In genomic region chr1:32464191-32464715, GRCh38 we compare ENCODE assay signal across 8 cellular contexts. TPM values are rescaled to one million over a fixed set of nuclear protein-coding genes. Genes with fewer than 3 reads are reported as not detected.
A peak's percentile ranks its signal among the peaks of the same experiment; 100 is the strongest.
DNase-seq lines count a peak whose midpoint lies in the region; ATAC-seq, FAIRE-seq and TF ChIP-seq lines count a peak whose summit lies in the region.

No MANE protein-coding gene starts in this region.

- H3K9ac ChIP-seq in H1 (replicated peaks in 1 of 4; ENCODE audit: extremely low read depth in 1 of 4, low read depth in 3 of 4, low read length in 3 of 4), result peak overlapping the region in 3 of 4 experiments; percentile 1 to 59 (median 10); a peak in 4 of 7 replicates

- no peaks in the 10 kb centered on the region for H3K79me1 ChIP-seq in H1 (ENCODE audit: low read depth, low read length)

- TF ChIP-seq EP300 in H1 (IDR thresholded peaks at IDR 0.05; ENCODE audit: borderline replicate concordance in 1 of 2, low read depth in 2 of 2, low read length in 2 of 2), result no peak

- no peak overlapping the region for H4K8ac ChIP-seq in H1 (ENCODE audit: extremely low read depth, insufficient read depth, low read length)

- H3K27me3 Mint-ChIP-seq in naive thymus-derived CD4-positive, alpha-beta T cell, result peaks cover 44 to 62% (median 55%) of the 10 kb centered on the region in 5 donors

- no peak for TF ChIP-seq RAD21 in H1 (IDR thresholded peaks at IDR 0.05 in 1 of 2, conservative IDR thresholded peaks at IDR 0.05 in 1 of 2; ENCODE audit: low read depth in 2 of 2, low read length in 2 of 2)

- H3K4ac ChIP-seq in H1 (replicated peaks; ENCODE audit: insufficient read length, low read depth, low read length), result no peak overlapping the region

- H3K4me2 ChIP-seq in H1 (ENCODE audit: insufficient read depth in 1 of 2, low read depth in 2 of 2, low read length in 2 of 2), result peak overlapping the region; percentile 90 to 100

- peaks cover 0 to 4% (median 2%) of the 10 kb centered on the region in 4 experiments; a peak in 2 of 7 replicates for H3K4me1 ChIP-seq in H1 (replicated peaks in 1 of 4; ENCODE audit: control insufficient read depth in 3 of 4, insufficient read depth in 4 of 4, low read length in 3 of 4)
- peaks cover 8 to 13% of the 10 kb centered on the region in 2 donors for H3K4me1 ChIP-seq in naive thymus-derived CD4-positive, alpha-beta T cell (ENCODE audit: control insufficient read depth in 2 of 2, insufficient read depth in 2 of 2, low read length in 2 of 2)

- H3K36me3 ChIP-seq in H1 (ENCODE audit: control insufficient read depth in 2 of 4, insufficient read depth in 4 of 4, low read length in 3 of 4), result no peaks in the 10 kb centered on the region
- no peaks in the 10 kb centered on the region for H3K36me3 ChIP-seq in naive thymus-derived CD4-positive, alpha-beta T cell (ENCODE audit: control insufficient read depth in 2 of 3, insufficient read depth in 3 of 3, low read length in 3 of 3)

- H2BK120ac ChIP-seq in H1 (replicated peaks; ENCODE audit: low read depth, low read length), result no peak overlapping the region

- H2AK5ac ChIP-seq in H1 (ENCODE audit: low read depth, low read length), result 0 out of 2 replicates have a peak overlapping the region, but pooled peaks have one; percentile 11

- TF ChIP-seq POLR2A in H1 (IDR thresholded peaks at IDR 0.05; ENCODE audit: control extremely low read depth in 1 of 2, low read depth in 2 of 2, low read length in 2 of 2), result no peak

- H3K79me2 ChIP-seq in H1 (ENCODE audit: control insufficient read depth in 1 of 2, insufficient read depth in 2 of 2, low read length in 2 of 2), result peaks cover 0 to 7% of the 10 kb centered on the region in 2 experiments; a peak in 1 of 4 replicates

- H3K56ac ChIP-seq in H1 (replicated peaks; ENCODE audit: insufficient read length, low read depth, low read length), result no peak overlapping the region

- H3K9me3 Mint-ChIP-seq in naive thymus-derived CD4-positive, alpha-beta T cell, result peaks cover 0 to 15% (median 3%) of the 10 kb centered on the region in 11 donors

- no peak overlapping the region for H3K18ac ChIP-seq in H1 (ENCODE audit: extremely low read depth, low read length)

- intact Hi-C loops in naive thymus-derived CD4-positive, alpha-beta T cell (cut with micrococcal nuclease), result no loop called here

- H3K23me2 ChIP-seq in H1 (ENCODE audit: low read depth, low read length), result peaks cover 12% of the 10 kb centered on the region

- no peak overlapping the region for H2BK12ac ChIP-seq in H1 (ENCODE audit: low read depth, low read length)

- DNase-seq in DMS53 (lab: John Stamatoyannopoulos, UW) (peak; percentile 78), NCI-H774 (lab: John Stamatoyannopoulos, UW) (peak; percentile 56), H1 (ENCODE audit: low read depth in 1 of 2, low spot score in 2 of 2) (no peak), H4 (ENCODE audit: low spot score) (no peak), SKM-1 treated with dmso at 0.1 percent for 144 hours (lab: John Stamatoyannopoulos, UW; ENCODE audit: unreplicated experiment) (no peak)
- peak in 1 of 9 donors; percentile 0 for DNase-seq in naive thymus-derived CD4-positive, alpha-beta T cell

- 0 out of 2 replicates have a peak overlapping the region, but pooled peaks have one; percentile 0 for H2BK15ac ChIP-seq in H1 (ENCODE audit: low read length)

- H4K5ac ChIP-seq in H1 (ENCODE audit: insufficient read length, low read depth, low read length), result peak overlapping the region; percentile 30

- no peaks in the 10 kb centered on the region for H3K27me3 ChIP-seq in H1 (replicated peaks in 1 of 4; ENCODE audit: control insufficient read depth in 3 of 4, extremely low read depth in 1 of 4, insufficient read depth in 3 of 4, low read length in 3 of 4)
- peaks cover 0 to 11% of the 10 kb centered on the region in 2 donors for H3K27me3 ChIP-seq in naive thymus-derived CD4-positive, alpha-beta T cell (ENCODE audit: control insufficient read depth in 2 of 2, insufficient read depth in 2 of 2, low read length in 2 of 2)

- TF ChIP-seq CTCF in H1 (IDR thresholded peaks at IDR 0.05; ENCODE audit: control extremely low read depth in 1 of 3, insufficient read depth in 1 of 3, low read depth in 1 of 3, low read length in 3 of 3), result no peak

- peak overlapping the region; percentile 34 to 88 (median 72) for H3K4me3 Mint-ChIP-seq in naive thymus-derived CD4-positive, alpha-beta T cell

- H2BK20ac ChIP-seq in H1 (ENCODE audit: low read length), result no peak overlapping the region

- peaks cover 0 to 3% of the 10 kb centered on the region in 2 experiments for H4K20me1 ChIP-seq in H1 (replicated peaks in 1 of 2; ENCODE audit: control insufficient read depth in 1 of 2, insufficient read depth in 2 of 2, low read length in 2 of 2)

- no peak overlapping the region for H3K14ac ChIP-seq in H1 (ENCODE audit: insufficient read length)

- POLR2A ChIA-PET in H1 (lab: Charles Lee; ENCODE audit: partially characterized antibody), result interaction anchor here (0.6 to 1.4 kb wide), 8 partner anchors 16 to 297 kb away, joined by 3 to 4 read pairs (median 3); partner anchors contain the start of genes RBBP4 and ZBTB8OS
- POLR2A ChIA-PET in naive thymus-derived CD4-positive, alpha-beta T cell (lab: Charles Lee), result interaction anchor here (0.7 kb wide), 1 partner anchor 13 kb away, joined by 3 read pairs; no protein-coding TSS in a partner anchor

- peaks cover 6% of the 10 kb centered on the region in 2 experiments; a peak in 3 of 4 replicates for H3K9me3 ChIP-seq in H1 (ENCODE audit: insufficient read depth in 2 of 2, low read depth in 1 of 2, low read length in 1 of 2)
- H3K9me3 ChIP-seq in naive thymus-derived CD4-positive, alpha-beta T cell (ENCODE audit: control insufficient read depth in 2 of 3, low read length in 3 of 3), result peaks cover 0 to 7% (median 0%) of the 10 kb centered on the region in 3 experiments

- no peak overlapping the region for H3K27ac Mint-ChIP-seq in naive thymus-derived CD4-positive, alpha-beta T cell

- ATAC-seq in naive thymus-derived CD4-positive, alpha-beta T cell, result no peak
- ATAC-seq in GM18861 (IDR thresholded peaks at IDR 0.05; ENCODE audit: unreplicated experiment), result no peak
- no peak for ATAC-seq in GM21786 (IDR thresholded peaks at IDR 0.05; ENCODE audit: unreplicated experiment)

- CTCF ChIA-PET in H1 (lab: Charles Lee; ENCODE audit: partially characterized antibody), result interaction anchor here (0.6 to 1.7 kb wide), 5 partner anchors 16 to 674 kb away, joined by 3 to 7 read pairs (median 3); no protein-coding TSS in a partner anchor
- CTCF ChIA-PET in naive thymus-derived CD4-positive, alpha-beta T cell (lab: Charles Lee), result no interaction called here

- H2BK5ac ChIP-seq in H1 (ENCODE audit: low read depth, low read length), result no peak overlapping the region

- H3K4me1 Mint-ChIP-seq in naive thymus-derived CD4-positive, alpha-beta T cell, result peaks cover 6 to 18% (median 14%) of the 10 kb centered on the region in 7 donors

- peak overlapping the region; percentile 13 for H2AFZ ChIP-seq in H1 (ENCODE audit: low read length)

- peak; percentile 42 for FAIRE-seq in H1 (lab: Jason Lieb, UNC)

- whole genome bisulfite sequencing in H1 (ENCODE audit: extremely low coverage in 1 of 2, insufficient coverage in 1 of 2, insufficient read length in 1 of 2, insufficient replicate concordance in 2 of 2, low coverage in 1 of 2, low lambda C conversion rate in 2 of 2, missing lambda C conversion rate in 1 of 2), 2 experiments, result 13% methylated on average over 19 of the region's 19 CpGs; no CpG with 5 or more reads in 1 of the 2 experiments

- H4K91ac ChIP-seq in H1 (replicated peaks; ENCODE audit: insufficient read length, low read length), result peak overlapping the region; percentile 57

- no peak overlapping the region for H3K27ac ChIP-seq in H1 (ENCODE audit: low read depth, low read length)
- no peak overlapping the region for H3K27ac ChIP-seq in naive thymus-derived CD4-positive, alpha-beta T cell (ENCODE audit: low read depth, low read length)

- peak overlapping the region; percentile 72 to 86 (median 82) for H3K4me3 ChIP-seq in H1 (ENCODE audit: extremely low read depth in 1 of 4, insufficient read depth in 2 of 4, low read depth in 3 of 4, low read length in 4 of 4)
- H3K4me3 ChIP-seq in naive thymus-derived CD4-positive, alpha-beta T cell (ENCODE audit: low read length), result peak overlapping the region; percentile 26

- H3K23ac ChIP-seq in H1 (ENCODE audit: insufficient read length), result peak overlapping the region; percentile 4

- peaks cover 0 to 2% (median 0%) of the 10 kb centered on the region in 5 donors for H3K36me3 Mint-ChIP-seq in naive thymus-derived CD4-positive, alpha-beta T cell

TF ChIP-seq in H1, 55 proteins besides CTCF, POLR2A, EP300 and RAD21 (continues in another document):
- no peak for TF ChIP-seq SIX5 (IDR thresholded peaks at IDR 0.05; ENCODE audit: low read depth, low read length)
- no peak for TF ChIP-seq CREB1 (IDR thresholded peaks at IDR 0.05)
- no peak for TF ChIP-seq KDM4A (IDR thresholded peaks at IDR 0.05; ENCODE audit: low read depth, low read length, severe bottlenecking)
- no peak for TF ChIP-seq SRF (IDR thresholded peaks at IDR 0.05; ENCODE audit: low read depth, low read length)
- no peak for TF ChIP-seq RBBP5 (IDR thresholded peaks at IDR 0.05; ENCODE audit: borderline replicate concordance, low read depth, low read length)
- no peak for TF ChIP-seq POU5F1 (IDR thresholded peaks at IDR 0.05; ENCODE audit: low read depth, low read length)
- peak; percentile 52; the same call in 1 of the 2 replicates for TF ChIP-seq PHF8 (conservative IDR thresholded peaks at IDR 0.05; ENCODE audit: low read depth, low read length)
- TF ChIP-seq TBP (IDR thresholded peaks at IDR 0.05; ENCODE audit: low read depth, low read length), result peak; percentile 1; the same call in 1 of the 2 replicates
- TF ChIP-seq BCL11A (IDR thresholded peaks at IDR 0.05; ENCODE audit: low read depth in 2 of 2, low read length in 2 of 2), result no peak
- no peak for TF ChIP-seq KDM1A (IDR thresholded peaks at IDR 0.05; ENCODE audit: borderline replicate concordance, low read length)
- no peak for TF ChIP-seq CHD1 (IDR thresholded peaks at IDR 0.05; ENCODE audit: low read depth, low read length)
- no peak for TF ChIP-seq MAFK (IDR thresholded peaks at IDR 0.05; ENCODE audit: low read depth, low read length)
- TF ChIP-seq GTF2F1 (IDR thresholded peaks at IDR 0.05; ENCODE audit: borderline replicate concordance, low read depth, low read length), result no peak

RNA-seq across cellular contexts. Expression of gene ZBTB8B, which starts 0.6 kb away (rescaled TPM):
- 3.5 and 3.7 TPM in 2 replicates for total RNA-seq in H1 (2021; fragmentation: NEBNext Ultra II Directional; extraction: Animal tissue kit (Norgen Biotek cat#: 25700))
- polyA plus RNA-seq in H1 (2011; rRNA removed), result 1.2 and 1.3 TPM in 2 replicates
- polyA plus RNA-seq in H1 (2011; cell fraction: cytosol; rRNA removed), result 1.5 TPM
- 1.6 TPM for polyA plus RNA-seq in H1 (2011; cell fraction: nucleus; rRNA removed)
- 1.5 to 2.7 TPM (median 2.0 TPM) in 4 replicates for polyA plus RNA-seq in H1 (2012, experiment 1 of 2)
- 0.54 TPM for polyA plus RNA-seq in H1 (2012, experiment 2 of 2)
- 1.7 TPM for polyA plus RNA-seq in H1 (2013, experiment 1 of 2)
- 1.6 TPM for polyA plus RNA-seq in H1 (2013, experiment 2 of 2)
- 2.8 and 3.0 TPM in 2 replicates for polyA minus RNA-seq in H1 (2011; rRNA and poly(A)+ RNA removed)
- 1.7 TPM for polyA minus RNA-seq in H1 (2011; cell fraction: cytosol; rRNA and poly(A)+ RNA removed)
- 2.3 TPM for polyA minus RNA-seq in H1 (2011; cell fraction: nucleus; rRNA and poly(A)+ RNA removed)
- total RNA-seq in naive thymus-derived CD4-positive, alpha-beta T cell, result under 1 TPM in 1 of 5 experiments, not detected in 4; 0.02 TPM
- polyA plus RNA-seq in naive thymus-derived CD4-positive, alpha-beta T cell, result not detected
- total RNA-seq in H4 (2014; rRNA removed; shearing (Covaris generic)), result 0.02 TPM in 1 of 2 replicates, not detected in the other

Comparison
In these comparisons a context has a peak if more than half of its experiments do, and no peak if none do; other contexts are left out.
1. DNase-seq: peak in DMS53 (single experiment) and NCI-H774 (single experiment); none in H1 (0 of 2), H4 (single experiment) and SKM-1 treated with dmso at 0.1 percent for 144 hours (single experiment).